In the genomic region with DNA sequence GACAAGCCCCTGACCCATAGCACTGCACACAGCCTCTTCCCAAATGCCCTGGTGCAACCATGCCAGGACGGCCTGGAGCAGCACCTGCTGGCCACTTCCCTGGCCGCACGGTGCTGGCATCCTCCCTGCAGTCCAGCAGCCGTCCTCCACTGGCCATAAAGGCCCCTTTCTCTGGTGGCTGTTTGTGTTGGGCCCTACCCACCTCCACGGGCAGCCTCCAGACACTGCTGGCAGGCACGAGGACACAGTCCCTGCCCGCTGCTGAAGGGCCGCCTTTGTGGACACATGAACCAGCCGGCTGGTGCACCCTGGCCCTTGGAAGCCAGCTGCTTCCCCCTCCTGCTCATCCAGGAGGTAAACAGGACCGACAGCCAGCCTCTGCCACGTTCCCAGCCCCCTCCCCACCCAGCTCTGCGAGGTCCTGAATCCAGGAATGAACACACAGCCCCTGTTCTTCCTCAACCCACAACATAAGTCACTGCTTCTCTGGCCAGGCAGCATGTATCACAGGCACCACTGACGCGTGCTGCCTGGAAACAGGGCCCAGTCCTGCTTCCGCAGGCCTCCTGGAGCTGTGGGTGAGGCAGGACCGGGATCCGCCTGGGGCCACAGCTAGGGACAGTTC, we compare ENCODE assay signal across 1 cellular context.
TF ChIP-seq lines count a peak whose summit lies in the region.

No MANE protein-coding gene starts in this region.

TF ChIP-seq in HepG2, 621 proteins besides CTCF, POLR2A, EP300 and RAD21 (continued from another document and continues in another):
- TF ChIP-seq, protein P1, sequence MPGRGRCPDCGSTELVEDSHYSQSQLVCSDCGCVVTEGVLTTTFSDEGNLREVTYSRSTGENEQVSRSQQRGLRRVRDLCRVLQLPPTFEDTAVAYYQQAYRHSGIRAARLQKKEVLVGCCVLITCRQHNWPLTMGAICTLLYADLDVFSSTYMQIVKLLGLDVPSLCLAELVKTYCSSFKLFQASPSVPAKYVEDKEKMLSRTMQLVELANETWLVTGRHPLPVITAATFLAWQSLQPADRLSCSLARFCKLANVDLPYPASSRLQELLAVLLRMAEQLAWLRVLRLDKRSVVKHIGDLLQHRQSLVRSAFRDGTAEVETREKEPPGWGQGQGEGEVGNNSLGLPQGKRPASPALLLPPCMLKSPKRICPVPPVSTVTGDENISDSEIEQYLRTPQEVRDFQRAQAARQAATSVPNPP (CRISPR knock-in tag; IDR thresholded peaks at IDR 0.05) = no peak
- TF ChIP-seq SP1 (IDR thresholded peaks at IDR 0.05) (no peak), SP1 (CRISPR knock-in tag; IDR thresholded peaks at IDR 0.05) (no peak), ZNF780A (CRISPR knock-in tag; IDR thresholded peaks at IDR 0.05) (no peak), ZNF431 (CRISPR knock-in tag; IDR thresholded peaks at IDR 0.05; ENCODE audit: borderline replicate concordance, low read depth) (no peak), ZBTB7B (CRISPR knock-in tag; IDR thresholded peaks at IDR 0.05) (peak; percentile 66), MLLT10 (CRISPR knock-in tag; IDR thresholded peaks at IDR 0.05) (no peak), SRSF9 (IDR thresholded peaks at IDR 0.05; ENCODE audit: borderline replicate concordance, insufficient read depth, low read depth, low read length, poor library complexity, severe bottlenecking) (no peak), GABPA (IDR thresholded peaks at IDR 0.05; ENCODE audit: low read depth, low read length) (no peak), GABPA (CRISPR knock-in tag; IDR thresholded peaks at IDR 0.05; ENCODE audit: low read depth) (no peak), SIN3B (IDR thresholded peaks at IDR 0.05; ENCODE audit: low read length) (no peak), ATF7 (IDR thresholded peaks at IDR 0.05) (no peak), ATF7 (CRISPR knock-in tag; IDR thresholded peaks at IDR 0.05) (0 out of 2 replicates have a peak, but pooled peaks have one; percentile 31), NR2F2 (IDR thresholded peaks at IDR 0.05; ENCODE audit: borderline replicate concordance, low read depth) (no peak), ZBTB42 (CRISPR knock-in tag; IDR thresholded peaks at IDR 0.05) (no peak), JUND (CRISPR knock-in tag; IDR thresholded peaks at IDR 0.05) (0 out of 2 replicates have a peak, but pooled peaks have one; percentile 17), TEAD3 (CRISPR knock-in tag; optimal IDR thresholded peaks at IDR 0.05; ENCODE audit: borderline replicate concordance) (peak; percentile 67), ZNF546 (CRISPR knock-in tag; conservative IDR thresholded peaks at IDR 0.05) (no peak; the same call in 1 of the 2 replicates), HNRNPL (IDR thresholded peaks at IDR 0.05; ENCODE audit: low read depth, low read length) (peak; percentile 100), ZNF703 (CRISPR knock-in tag; IDR thresholded peaks at IDR 0.05; ENCODE audit: borderline replicate concordance) (no peak), ZNF451 (CRISPR knock-in tag; IDR thresholded peaks at IDR 0.05) (0 out of 2 replicates have a peak, but pooled peaks have one; percentile 51), SKI (IDR thresholded peaks at IDR 0.05; ENCODE audit: partially characterized antibody) (peak; percentile 38), ZFP36 (IDR thresholded peaks at IDR 0.05; ENCODE audit: borderline replicate concordance, low read depth, low read length, partially characterized antibody) (no peak), HDAC1 (CRISPR knock-in tag; IDR thresholded peaks at IDR 0.05) (peak; percentile 68; the same call in 1 of the 2 replicates), CBX5 (CRISPR knock-in tag; IDR thresholded peaks at IDR 0.05; ENCODE audit: borderline replicate concordance) (0 out of 2 replicates have a peak, but pooled peaks have one; percentile 44), RXRA (CRISPR knock-in tag; IDR thresholded peaks at IDR 0.05) (peak; percentile 74), AGO2 (optimal IDR thresholded peaks at IDR 0.05; ENCODE audit: low read depth, low read length) (peak; percentile 31), SRSF1 (optimal IDR thresholded peaks at IDR 0.05; ENCODE audit: low read depth, low read length) (peak; percentile 68), YY1 (IDR thresholded peaks at IDR 0.05; ENCODE audit: insufficient read depth, insufficient replicate concordance, low read depth, low read length) (peak; percentile 49), ZNF124 (CRISPR knock-in tag; IDR thresholded peaks at IDR 0.05) (no peak), ZNF776 (CRISPR knock-in tag; IDR thresholded peaks at IDR 0.05) (no peak), ZNF781 (CRISPR knock-in tag; IDR thresholded peaks at IDR 0.05; ENCODE audit: borderline replicate concordance, not compliant biosample characterization) (peak; percentile 60), FOXM1 (CRISPR knock-in tag; IDR thresholded peaks at IDR 0.05) (no peak), FOXO1 (CRISPR knock-in tag; IDR thresholded peaks at IDR 0.05) (peak; percentile 70), FOXJ3 (CRISPR knock-in tag; IDR thresholded peaks at IDR 0.05; ENCODE audit: borderline replicate concordance) (0 out of 2 replicates have a peak, but pooled peaks have one; percentile 54), ZNF33A (CRISPR knock-in tag; IDR thresholded peaks at IDR 0.05; ENCODE audit: borderline replicate concordance) (no peak)
- TF ChIP-seq, protein P2, sequence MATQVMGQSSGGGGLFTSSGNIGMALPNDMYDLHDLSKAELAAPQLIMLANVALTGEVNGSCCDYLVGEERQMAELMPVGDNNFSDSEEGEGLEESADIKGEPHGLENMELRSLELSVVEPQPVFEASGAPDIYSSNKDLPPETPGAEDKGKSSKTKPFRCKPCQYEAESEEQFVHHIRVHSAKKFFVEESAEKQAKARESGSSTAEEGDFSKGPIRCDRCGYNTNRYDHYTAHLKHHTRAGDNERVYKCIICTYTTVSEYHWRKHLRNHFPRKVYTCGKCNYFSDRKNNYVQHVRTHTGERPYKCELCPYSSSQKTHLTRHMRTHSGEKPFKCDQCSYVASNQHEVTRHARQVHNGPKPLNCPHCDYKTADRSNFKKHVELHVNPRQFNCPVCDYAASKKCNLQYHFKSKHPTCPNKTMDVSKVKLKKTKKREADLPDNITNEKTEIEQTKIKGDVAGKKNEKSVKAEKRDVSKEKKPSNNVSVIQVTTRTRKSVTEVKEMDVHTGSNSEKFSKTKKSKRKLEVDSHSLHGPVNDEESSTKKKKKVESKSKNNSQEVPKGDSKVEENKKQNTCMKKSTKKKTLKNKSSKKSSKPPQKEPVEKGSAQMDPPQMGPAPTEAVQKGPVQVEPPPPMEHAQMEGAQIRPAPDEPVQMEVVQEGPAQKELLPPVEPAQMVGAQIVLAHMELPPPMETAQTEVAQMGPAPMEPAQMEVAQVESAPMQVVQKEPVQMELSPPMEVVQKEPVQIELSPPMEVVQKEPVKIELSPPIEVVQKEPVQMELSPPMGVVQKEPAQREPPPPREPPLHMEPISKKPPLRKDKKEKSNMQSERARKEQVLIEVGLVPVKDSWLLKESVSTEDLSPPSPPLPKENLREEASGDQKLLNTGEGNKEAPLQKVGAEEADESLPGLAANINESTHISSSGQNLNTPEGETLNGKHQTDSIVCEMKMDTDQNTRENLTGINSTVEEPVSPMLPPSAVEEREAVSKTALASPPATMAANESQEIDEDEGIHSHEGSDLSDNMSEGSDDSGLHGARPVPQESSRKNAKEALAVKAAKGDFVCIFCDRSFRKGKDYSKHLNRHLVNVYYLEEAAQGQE (IDR thresholded peaks at IDR 0.05; ENCODE audit: borderline replicate concordance in 1 of 2, low read depth in 1 of 2, low read length in 2 of 2) = no peak
- TF ChIP-seq, protein P3, sequence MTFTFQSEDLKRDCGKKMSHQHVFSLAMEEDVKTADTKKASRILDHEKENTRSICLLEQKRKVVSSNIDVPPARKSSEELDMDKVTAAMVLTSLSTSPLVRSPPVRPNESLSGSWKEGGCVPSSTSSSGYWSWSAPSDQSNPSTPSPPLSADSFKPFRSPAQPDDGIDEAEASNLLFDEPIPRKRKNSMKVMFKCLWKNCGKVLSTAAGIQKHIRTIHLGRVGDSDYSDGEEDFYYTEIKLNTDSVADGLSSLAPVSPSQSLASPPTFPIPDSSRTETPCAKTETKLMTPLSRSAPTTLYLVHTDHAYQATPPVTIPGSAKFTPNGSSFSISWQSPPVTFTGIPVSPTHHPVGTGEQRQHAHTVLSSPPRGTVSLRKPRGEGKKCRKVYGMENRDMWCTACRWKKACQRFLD (CRISPR knock-in tag; IDR thresholded peaks at IDR 0.05; ENCODE audit: borderline replicate concordance) = peak; percentile 58; the same call in 1 of the 2 replicates
- TF ChIP-seq, protein P4, sequence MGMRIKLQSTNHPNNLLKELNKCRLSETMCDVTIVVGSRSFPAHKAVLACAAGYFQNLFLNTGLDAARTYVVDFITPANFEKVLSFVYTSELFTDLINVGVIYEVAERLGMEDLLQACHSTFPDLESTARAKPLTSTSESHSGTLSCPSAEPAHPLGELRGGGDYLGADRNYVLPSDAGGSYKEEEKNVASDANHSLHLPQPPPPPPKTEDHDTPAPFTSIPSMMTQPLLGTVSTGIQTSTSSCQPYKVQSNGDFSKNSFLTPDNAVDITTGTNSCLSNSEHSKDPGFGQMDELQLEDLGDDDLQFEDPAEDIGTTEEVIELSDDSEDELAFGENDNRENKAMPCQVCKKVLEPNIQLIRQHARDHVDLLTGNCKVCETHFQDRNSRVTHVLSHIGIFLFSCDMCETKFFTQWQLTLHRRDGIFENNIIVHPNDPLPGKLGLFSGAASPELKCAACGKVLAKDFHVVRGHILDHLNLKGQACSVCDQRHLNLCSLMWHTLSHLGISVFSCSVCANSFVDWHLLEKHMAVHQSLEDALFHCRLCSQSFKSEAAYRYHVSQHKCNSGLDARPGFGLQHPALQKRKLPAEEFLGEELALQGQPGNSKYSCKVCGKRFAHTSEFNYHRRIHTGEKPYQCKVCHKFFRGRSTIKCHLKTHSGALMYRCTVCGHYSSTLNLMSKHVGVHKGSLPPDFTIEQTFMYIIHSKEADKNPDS (CRISPR knock-in tag; IDR thresholded peaks at IDR 0.05) = no peak
- TF ChIP-seq, protein P5, sequence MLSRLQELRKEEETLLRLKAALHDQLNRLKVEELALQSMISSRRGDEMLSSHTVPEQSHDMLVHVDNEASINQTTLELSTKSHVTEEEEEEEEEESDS (CRISPR knock-in tag; IDR thresholded peaks at IDR 0.05; ENCODE audit: borderline replicate concordance) = no peak
- TF ChIP-seq, protein P6, sequence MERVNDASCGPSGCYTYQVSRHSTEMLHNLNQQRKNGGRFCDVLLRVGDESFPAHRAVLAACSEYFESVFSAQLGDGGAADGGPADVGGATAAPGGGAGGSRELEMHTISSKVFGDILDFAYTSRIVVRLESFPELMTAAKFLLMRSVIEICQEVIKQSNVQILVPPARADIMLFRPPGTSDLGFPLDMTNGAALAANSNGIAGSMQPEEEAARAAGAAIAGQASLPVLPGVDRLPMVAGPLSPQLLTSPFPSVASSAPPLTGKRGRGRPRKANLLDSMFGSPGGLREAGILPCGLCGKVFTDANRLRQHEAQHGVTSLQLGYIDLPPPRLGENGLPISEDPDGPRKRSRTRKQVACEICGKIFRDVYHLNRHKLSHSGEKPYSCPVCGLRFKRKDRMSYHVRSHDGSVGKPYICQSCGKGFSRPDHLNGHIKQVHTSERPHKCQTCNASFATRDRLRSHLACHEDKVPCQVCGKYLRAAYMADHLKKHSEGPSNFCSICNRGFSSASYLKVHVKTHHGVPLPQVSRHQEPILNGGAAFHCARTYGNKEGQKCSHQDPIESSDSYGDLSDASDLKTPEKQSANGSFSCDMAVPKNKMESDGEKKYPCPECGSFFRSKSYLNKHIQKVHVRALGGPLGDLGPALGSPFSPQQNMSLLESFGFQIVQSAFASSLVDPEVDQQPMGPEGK (CRISPR knock-in tag; IDR thresholded peaks at IDR 0.05) = peak; percentile 55; the same call in 1 of the 2 replicates
- TF ChIP-seq, protein P7, sequence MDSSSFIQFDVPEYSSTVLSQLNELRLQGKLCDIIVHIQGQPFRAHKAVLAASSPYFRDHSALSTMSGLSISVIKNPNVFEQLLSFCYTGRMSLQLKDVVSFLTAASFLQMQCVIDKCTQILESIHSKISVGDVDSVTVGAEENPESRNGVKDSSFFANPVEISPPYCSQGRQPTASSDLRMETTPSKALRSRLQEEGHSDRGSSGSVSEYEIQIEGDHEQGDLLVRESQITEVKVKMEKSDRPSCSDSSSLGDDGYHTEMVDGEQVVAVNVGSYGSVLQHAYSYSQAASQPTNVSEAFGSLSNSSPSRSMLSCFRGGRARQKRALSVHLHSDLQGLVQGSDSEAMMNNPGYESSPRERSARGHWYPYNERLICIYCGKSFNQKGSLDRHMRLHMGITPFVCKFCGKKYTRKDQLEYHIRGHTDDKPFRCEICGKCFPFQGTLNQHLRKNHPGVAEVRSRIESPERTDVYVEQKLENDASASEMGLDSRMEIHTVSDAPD (CRISPR knock-in tag; IDR thresholded peaks at IDR 0.05) = no peak
- TF ChIP-seq, protein P8, sequence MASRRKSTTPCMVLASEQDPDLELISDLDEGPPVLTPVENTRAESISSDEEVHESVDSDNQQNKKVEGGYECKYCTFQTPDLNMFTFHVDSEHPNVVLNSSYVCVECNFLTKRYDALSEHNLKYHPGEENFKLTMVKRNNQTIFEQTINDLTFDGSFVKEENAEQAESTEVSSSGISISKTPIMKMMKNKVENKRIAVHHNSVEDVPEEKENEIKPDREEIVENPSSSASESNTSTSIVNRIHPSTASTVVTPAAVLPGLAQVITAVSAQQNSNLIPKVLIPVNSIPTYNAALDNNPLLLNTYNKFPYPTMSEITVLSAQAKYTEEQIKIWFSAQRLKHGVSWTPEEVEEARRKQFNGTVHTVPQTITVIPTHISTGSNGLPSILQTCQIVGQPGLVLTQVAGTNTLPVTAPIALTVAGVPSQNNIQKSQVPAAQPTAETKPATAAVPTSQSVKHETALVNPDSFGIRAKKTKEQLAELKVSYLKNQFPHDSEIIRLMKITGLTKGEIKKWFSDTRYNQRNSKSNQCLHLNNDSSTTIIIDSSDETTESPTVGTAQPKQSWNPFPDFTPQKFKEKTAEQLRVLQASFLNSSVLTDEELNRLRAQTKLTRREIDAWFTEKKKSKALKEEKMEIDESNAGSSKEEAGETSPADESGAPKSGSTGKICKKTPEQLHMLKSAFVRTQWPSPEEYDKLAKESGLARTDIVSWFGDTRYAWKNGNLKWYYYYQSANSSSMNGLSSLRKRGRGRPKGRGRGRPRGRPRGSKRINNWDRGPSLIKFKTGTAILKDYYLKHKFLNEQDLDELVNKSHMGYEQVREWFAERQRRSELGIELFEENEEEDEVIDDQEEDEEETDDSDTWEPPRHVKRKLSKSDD (CRISPR knock-in tag; IDR thresholded peaks at IDR 0.05; ENCODE audit: low read depth) = peak; percentile 80; the same call in 1 of the 2 replicates
- TF ChIP-seq, protein P9, sequence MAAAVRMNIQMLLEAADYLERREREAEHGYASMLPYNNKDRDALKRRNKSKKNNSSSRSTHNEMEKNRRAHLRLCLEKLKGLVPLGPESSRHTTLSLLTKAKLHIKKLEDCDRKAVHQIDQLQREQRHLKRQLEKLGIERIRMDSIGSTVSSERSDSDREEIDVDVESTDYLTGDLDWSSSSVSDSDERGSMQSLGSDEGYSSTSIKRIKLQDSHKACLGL (CRISPR knock-in tag; IDR thresholded peaks at IDR 0.05) = 0 out of 2 replicates have a peak, but pooled peaks have one; percentile 54
- TF ChIP-seq, protein P10, sequence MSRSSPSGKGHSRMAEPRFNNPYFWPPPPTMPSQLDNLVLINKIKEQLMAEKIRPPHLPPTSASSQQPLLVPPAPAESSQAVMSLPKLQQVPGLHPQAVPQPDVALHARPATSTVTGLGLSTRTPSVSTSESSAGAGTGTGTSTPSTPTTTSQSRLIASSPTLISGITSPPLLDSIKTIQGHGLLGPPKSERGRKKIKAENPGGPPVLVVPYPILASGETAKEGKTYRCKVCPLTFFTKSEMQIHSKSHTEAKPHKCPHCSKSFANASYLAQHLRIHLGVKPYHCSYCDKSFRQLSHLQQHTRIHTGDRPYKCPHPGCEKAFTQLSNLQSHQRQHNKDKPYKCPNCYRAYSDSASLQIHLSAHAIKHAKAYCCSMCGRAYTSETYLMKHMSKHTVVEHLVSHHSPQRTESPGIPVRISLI (CRISPR knock-in tag; IDR thresholded peaks at IDR 0.05; ENCODE audit: borderline replicate concordance) = peak; percentile 56
